ENCODE assay signal across 8 cellular contexts in the genomic region with DNA sequence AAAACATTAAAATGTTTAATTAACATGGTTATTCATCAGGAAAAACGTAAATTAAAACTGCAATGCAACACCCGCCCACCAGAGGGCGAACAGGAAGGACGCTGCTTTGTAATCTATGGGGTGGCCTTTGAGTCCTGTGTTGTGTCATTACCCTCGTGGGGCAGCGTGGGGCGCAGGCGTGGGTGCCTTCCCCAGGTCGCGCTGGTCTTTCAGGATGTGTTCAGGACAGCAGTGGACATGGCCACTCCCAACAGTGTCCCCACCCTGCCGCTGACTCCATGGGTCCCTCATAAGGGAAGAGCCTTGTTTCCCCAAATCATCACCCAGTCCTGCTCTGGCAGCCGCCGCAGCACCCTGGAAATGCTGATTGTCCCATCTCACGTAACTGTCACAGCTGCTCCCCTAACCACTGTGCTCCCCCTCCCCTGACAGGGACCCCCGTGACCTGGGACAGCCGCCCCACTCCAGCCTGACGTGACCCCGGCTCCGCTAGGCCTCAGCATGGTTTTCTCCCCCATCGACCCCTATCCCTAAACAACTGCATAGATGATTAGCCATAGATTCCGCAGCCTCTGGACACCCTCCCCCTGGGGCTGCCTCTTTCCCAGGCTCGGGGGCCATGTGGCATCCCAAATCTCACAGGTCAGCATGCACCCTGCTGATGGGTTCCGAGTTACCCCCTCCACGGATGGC. TPM values are rescaled to one million over a fixed set of nuclear protein-coding genes. Genes with fewer than 3 reads are reported as not detected.
DNase-seq lines count a peak whose midpoint lies in the region; ATAC-seq and TF ChIP-seq lines count a peak whose summit lies in the region.

No MANE protein-coding gene starts in this region.

- H3K27ac ChIP-seq in ovary (no peak overlapping the region), upper lobe of right lung (no peak overlapping the region)

- H3K4me3 ChIP-seq in ovary, result no peak overlapping the region
- no peak overlapping the region for H3K4me3 ChIP-seq in upper lobe of right lung

- intact Hi-C loops in ovary (cut with DNase I), result loop anchor here in 3 of 4 donors (5.0 to 10.0 kb wide), 3 partner anchors 102 to 519 kb away; partner anchors contain the start of genes UBAC1 (in 2 of the 3) and KCNT1 (in 1 of the 3)
- intact Hi-C loops in upper lobe of right lung (cut with DNase I), result no loop called here

- H3K9me3 ChIP-seq in ovary (no peaks in the 10 kb centered on the region), upper lobe of right lung (no peaks in the 10 kb centered on the region)

- peak in 2 of 3 donors; percentile 50 to 55 for TF ChIP-seq CTCF in ovary (IDR thresholded peaks at IDR 0.05)
- TF ChIP-seq CTCF in upper lobe of right lung (IDR thresholded peaks at IDR 0.05), result peak; percentile 79

- no peaks in the 10 kb centered on the region for H3K27me3 ChIP-seq in ovary
- H3K27me3 ChIP-seq in upper lobe of right lung, result peaks cover 10% of the 10 kb centered on the region

- peak; percentile 23 for DNase-seq in NCI-H345 (lab: John Stamatoyannopoulos, UW)
- DNase-seq in NCI-H345 treated with DMSO at 0.1 percent for 48 hours (lab: John Stamatoyannopoulos, UW; ENCODE audit: unreplicated experiment), result no peak
- DNase-seq in NCI-H748 (lab: John Stamatoyannopoulos, UW; ENCODE audit: unreplicated experiment), result peak; percentile 41
- DNase-seq in activated T-cell treated with anti-CD3 and anti-CD28 coated beads for 4 hours, result peak; percentile 50
- DNase-seq in fibroblast of peridontal ligament (ENCODE audit: extremely low read depth), result peak; percentile 34
- DNase-seq in ovary, result peak in 1 of 5 donors; percentile 24
- DNase-seq in upper lobe of right lung, result peak; percentile 73
- no peak for DNase-seq in NCI-H146 treated with DMSO at 0.1 percent for 48 hours (lab: John Stamatoyannopoulos, UW; ENCODE audit: unreplicated experiment)

- ATAC-seq in upper lobe of right lung, result peak; percentile 81

- H3K36me3 ChIP-seq in ovary (no peaks in the 10 kb centered on the region), upper lobe of right lung (no peaks in the 10 kb centered on the region)

- no peak for TF ChIP-seq POLR2A in ovary (IDR thresholded peaks at IDR 0.05)

- H3K4me1 ChIP-seq in ovary (ENCODE audit: insufficient read depth) (peaks cover 4% of the 10 kb centered on the region), upper lobe of right lung (no peaks in the 10 kb centered on the region)

- 47 to 55% (median 52%) methylated on average over 24 of the region's 24 CpGs for WGBS in ovary, 3 donors

- no peak for TF ChIP-seq EP300 in ovary (IDR thresholded peaks at IDR 0.05)

RNA-seq across cellular contexts. Expression of gene GLT6D1, which starts 36.4 kb away (rescaled TPM):
- total RNA-seq in ovary, result not detected
- polyA plus RNA-seq in ovary, result not detected
- not detected for total RNA-seq in upper lobe of right lung

RNA-seq across cellular contexts. Expression of gene PAEP, which starts 41.4 kb away (rescaled TPM):
- total RNA-seq in ovary (1 to 10 TPM in 4 of 7 donors, under 1 TPM in 1, not detected in 2; 0.71 to 8.8 (median 1.4) TPM), upper lobe of right lung (not detected)
- under 1 TPM; 0.41 to 0.57 TPM for polyA plus RNA-seq in ovary

RNA-seq across cellular contexts. Expression of gene OBP2A, which starts 57.0 kb away (rescaled TPM):
- total RNA-seq in ovary, result 1 to 10 TPM in 4 of 7 donors, not detected in 3; 1.4 to 7.8 (median 4.8) TPM
- polyA plus RNA-seq in ovary, result not detected
- total RNA-seq in upper lobe of right lung, result not detected

Comparison
In these comparisons a context has a peak if more than half of its experiments do, and no peak if none do; other contexts are left out.
1. DNase-seq: peak in NCI-H345 (single experiment), NCI-H748 (single experiment), activated T-cell treated with anti-CD3 and anti-CD28 coated beads for 4 hours (single experiment), fibroblast of peridontal ligament (single experiment) and upper lobe of right lung (single experiment); none in NCI-H345 treated with DMSO at 0.1 percent for 48 hours (single experiment) and NCI-H146 treated with DMSO at 0.1 percent for 48 hours (single experiment).